Comparison of ENCODE assay signal across 8 cellular contexts in genomic region chrX:48938721-48939416, GRCh38.
DNase-seq lines count a peak whose midpoint lies in the region; ATAC-seq lines count a peak whose summit lies in the region.

No MANE protein-coding gene starts in this region.

- DNase-seq in activated T-cell treated with anti-CD3 and anti-CD28 coated beads, Interleukin-2, amount 50 U/mL, for 24 hours, result peak; percentile 79
- peak; percentile 67 for DNase-seq in stimulated activated CD4-positive, alpha-beta T cell treated with anti-CD3 and anti-CD28 coated beads, Interleukin-4, amount 100 ng/mL, for 1 hour
- DNase-seq in AG20443 (ENCODE audit: low spot score), result no peak
- no peak for DNase-seq in GOT3 (lab: John Stamatoyannopoulos, UW)
- DNase-seq in 8988T, result no peak
- no peak for DNase-seq in SHP77 treated with DMSO at 0.1 percent for 48 hours (lab: John Stamatoyannopoulos, UW)

- H3K4me3 Mint-ChIP-seq in activated T-cell treated with anti-CD3 and anti-CD28 coated beads, Interleukin-2, amount 50 U/mL, for 24 hours, result peak overlapping the region; percentile 72

- ATAC-seq in GM19351 (IDR thresholded peaks at IDR 0.05; ENCODE audit: unreplicated experiment) (peak; percentile 50), HG03196 (IDR thresholded peaks at IDR 0.05; ENCODE audit: unreplicated experiment) (peak; percentile 49)

- peaks cover 94% of the 10 kb centered on the region for H3K4me1 Mint-ChIP-seq in activated T-cell treated with anti-CD3 and anti-CD28 coated beads, Interleukin-2, amount 50 U/mL, for 24 hours (ENCODE audit: low read depth)

- peak overlapping the region; percentile 94 for H3K27ac Mint-ChIP-seq in activated T-cell treated with anti-CD3 and anti-CD28 coated beads, Interleukin-2, amount 50 U/mL, for 24 hours

- no peaks in the 10 kb centered on the region for H3K27me3 Mint-ChIP-seq in activated T-cell treated with anti-CD3 and anti-CD28 coated beads, Interleukin-2, amount 50 U/mL, for 24 hours

- H3K36me3 Mint-ChIP-seq in activated T-cell treated with anti-CD3 and anti-CD28 coated beads, Interleukin-2, amount 50 U/mL, for 24 hours (ENCODE audit: low read depth), result peaks cover 85% of the 10 kb centered on the region

- peaks cover 3% of the 10 kb centered on the region for H3K9me3 Mint-ChIP-seq in activated T-cell treated with anti-CD3 and anti-CD28 coated beads, Interleukin-2, amount 50 U/mL, for 24 hours

Comparison
In these comparisons a context has a peak if more than half of its experiments do, and no peak if none do; other contexts are left out.
1. DNase-seq: peak in activated T-cell treated with anti-CD3 and anti-CD28 coated beads, Interleukin-2, amount 50 U/mL, for 24 hours (single experiment) and stimulated activated CD4-positive, alpha-beta T cell treated with anti-CD3 and anti-CD28 coated beads, Interleukin-4, amount 100 ng/mL, for 1 hour (single experiment); none in AG20443 (single experiment), GOT3 (single experiment), 8988T (single experiment) and SHP77 treated with DMSO at 0.1 percent for 48 hours (single experiment).